Comparison of ENCODE assay signal across 26 cellular contexts in the genomic region with DNA sequence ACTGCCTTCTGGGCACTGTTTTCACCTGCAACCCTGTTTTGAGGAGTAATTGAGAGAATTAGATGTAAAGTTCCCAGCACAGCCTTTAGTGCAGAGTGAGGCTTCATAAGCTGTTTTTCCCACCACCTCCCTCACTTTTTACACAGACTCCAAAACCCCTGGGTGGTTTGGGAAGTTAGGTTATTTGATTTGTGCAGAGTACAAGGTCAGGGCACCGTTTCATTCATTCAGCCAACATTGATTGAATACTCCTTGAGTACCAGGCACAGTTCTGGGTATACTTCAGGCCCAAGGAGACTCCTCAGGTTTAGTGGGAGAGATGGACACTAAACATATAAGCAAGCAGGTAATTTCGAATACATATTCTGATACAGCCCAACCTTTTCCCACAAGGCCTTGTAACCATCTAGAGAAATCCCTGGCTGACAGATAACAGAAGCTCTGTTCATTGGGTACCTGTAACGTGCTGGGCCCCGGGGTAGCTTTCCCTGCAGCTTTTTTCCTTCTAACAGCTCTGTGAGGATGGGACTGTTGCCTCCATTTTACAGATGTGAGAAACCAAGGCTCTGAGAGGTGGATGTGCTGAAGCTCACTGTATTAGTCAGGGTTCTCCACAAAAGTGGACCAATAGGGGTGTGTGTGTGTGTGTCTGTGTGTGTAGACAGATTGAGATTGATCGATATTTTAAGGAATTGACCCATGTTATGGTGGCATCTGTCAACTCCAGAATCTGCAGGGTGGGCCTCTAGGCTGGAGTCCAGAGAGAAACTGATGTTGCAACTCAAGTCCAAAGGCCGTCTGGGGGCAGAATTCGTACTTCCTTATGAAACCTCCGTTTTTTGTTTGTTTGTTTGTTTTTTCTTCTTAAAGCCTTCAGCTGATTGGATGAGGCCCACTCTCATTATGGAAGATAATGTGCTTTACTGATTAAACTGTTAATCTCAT.
A peak's percentile ranks its signal among the peaks of the same experiment; 100 is the strongest.
DNase-seq lines count a peak whose midpoint lies in the region; ATAC-seq, FAIRE-seq and TF ChIP-seq lines count a peak whose summit lies in the region.
"Had no signal": no experiment of that assay in that cellular context is flagged by ENCODE, and none has a peak within 500 bp of the region (broad histone marks: within the 10 kb centered on the region; RNA-seq: fewer than 3 reads in every experiment).

No MANE protein-coding gene starts in this region.

- no peaks in the 10 kb centered on the region for H3K9me3 ChIP-seq in HepG2 (ENCODE audit: low read length)

- BruUV-seq in HepG2 (replicated peaks; lab: Mats Ljungman, UMichigan), result no TSS peak
- BruUV-seq in MCF 10A (replicated peaks; lab: Mats Ljungman, UMichigan), result no TSS peak

- H3K36me3 Mint-ChIP-seq in WTC11 (no peaks in the 10 kb centered on the region), MCF 10A (ENCODE audit: insufficient read depth, unreplicated experiment) (no peaks in the 10 kb centered on the region)
- H3K36me3 Mint-ChIP-seq in stimulated activated naive B cell treated with anti-CD40 and anti-IgM and Interleukin-4, amounts not matched to agents 10 μg/mL and 1 μg/mL and 100 μg/mL, for 72 hours, result peaks cover 46 to 81% of the 10 kb centered on the region in 2 donors
- peaks cover 3% of the 10 kb centered on the region for H3K36me3 Mint-ChIP-seq in activated CD8-positive, alpha-beta T cell treated with anti-CD3 and anti-CD28 coated beads for 36 hours (ENCODE audit: low read depth)

- no peak for TF ChIP-seq POLR2A in HepG2 (IDR thresholded peaks at IDR 0.05; ENCODE audit: insufficient read depth in 1 of 2, low read depth in 2 of 2, low read length in 2 of 2)

- intact Hi-C loops in HepG2 (cut with micrococcal nuclease; ENCODE audit: unreplicated experiment) (no loop called here), MCF 10A (cut with micrococcal nuclease) (no loop called here)
- intact Hi-C loops in activated CD8-positive, alpha-beta T cell treated with anti-CD3 and anti-CD28 coated beads for 36 hours (cut with micrococcal nuclease), result no loop called here

- CTCF ChIA-PET in WTC11 (lab: Charles Lee), result interaction anchor here (0.9 to 1.4 kb wide), 2 partner anchors 17 to 116 kb away, joined by 3 read pairs; no protein-coding TSS in a partner anchor
- CTCF ChIA-PET in HepG2 (lab: Yijun Ruan, JAX; ENCODE audit: low intra/inter-chr PET ratio, low total read pairs), result interaction anchor here (1.1 kb wide), 1 partner anchor 116 kb away, joined by 3 read pairs; no protein-coding TSS in a partner anchor
- CTCF ChIA-PET in activated CD8-positive, alpha-beta T cell treated with anti-CD3 and anti-CD28 coated beads for 36 hours (lab: Charles Lee), result no interaction called here
- CTCF ChIA-PET in MCF 10A (lab: Yijun Ruan, JAX), result no interaction called here

- no peaks in the 10 kb centered on the region for H3K79me2 ChIP-seq in HepG2 (ENCODE audit: insufficient read depth, low read length)

- H3K27ac Mint-ChIP-seq in WTC11 (no peak overlapping the region), MCF 10A (ENCODE audit: low read depth, unreplicated experiment) (no peak overlapping the region)
- peak overlapping the region; percentile 48 for H3K27ac Mint-ChIP-seq in stimulated activated naive B cell treated with anti-CD40 and anti-IgM and Interleukin-4, amounts not matched to agents 10 μg/mL and 1 μg/mL and 100 μg/mL, for 72 hours
- H3K27ac Mint-ChIP-seq in activated CD8-positive, alpha-beta T cell treated with anti-CD3 and anti-CD28 coated beads for 36 hours, result no peak overlapping the region
- H3K27ac Mint-ChIP-seq: CD8-positive, alpha-beta T cell had no signal

- no peak overlapping the region for H3K4me3 Mint-ChIP-seq in WTC11
- no peak overlapping the region for H3K4me3 Mint-ChIP-seq in stimulated activated naive B cell treated with anti-CD40 and anti-IgM and Interleukin-4, amounts not matched to agents 10 μg/mL and 1 μg/mL and 100 μg/mL, for 72 hours
- H3K4me3 Mint-ChIP-seq in activated CD8-positive, alpha-beta T cell treated with anti-CD3 and anti-CD28 coated beads for 36 hours, result no peak overlapping the region
- no peak overlapping the region for H3K4me3 Mint-ChIP-seq in MCF 10A (ENCODE audit: unreplicated experiment)
- H3K4me3 Mint-ChIP-seq: CD8-positive, alpha-beta T cell had no signal

- DNase-seq in NCI-H82 (lab: John Stamatoyannopoulos, UW), result peak; percentile 50
- DNase-seq in NCI-H82 treated with DMSO at 0.1 percent for 48 hours (lab: John Stamatoyannopoulos, UW; ENCODE audit: unreplicated experiment), result no peak
- DNase-seq in WTC11 (ENCODE audit: low spot score), result no peak
- DNase-seq in HepG2 (ENCODE audit: low spot score), result peak; percentile 96
- no peak for DNase-seq in stimulated activated naive B cell treated with anti-CD40 and anti-IgM and Interleukin-4, amounts not matched to agents 10 μg/mL and 1 μg/mL and 100 μg/mL, for 72 hours
- DNase-seq in activated CD8-positive, alpha-beta T cell treated with anti-CD3 and anti-CD28 coated beads for 36 hours, result no peak
- DNase-seq in MCF 10A (ENCODE audit: unreplicated experiment), result no peak
- DNase-seq: 8988T; AML-193; C1 segment of cervical spinal cord; CD8-positive, alpha-beta T cell; MM.1S; NCI-H1048; NCI-H1417 treated with DMSO at 0.1 percent for 48 hours; NCI-H187; NCI-H2227 treated with DMSO at 0.1 percent for 48 hours; NCI-H510A; NK-92 treated with Interleukin-12 subunit alpha and Interleukin-12 subunit beta, amount 100 ng/mL, for 24 hours; OCI-M1; SHP77 had no signal

- H3K4me1 Mint-ChIP-seq in WTC11 (peaks cover 31% of the 10 kb centered on the region), MCF 10A (ENCODE audit: insufficient read depth, unreplicated experiment) (peaks cover 6% of the 10 kb centered on the region)
- H3K4me1 Mint-ChIP-seq in stimulated activated naive B cell treated with anti-CD40 and anti-IgM and Interleukin-4, amounts not matched to agents 10 μg/mL and 1 μg/mL and 100 μg/mL, for 72 hours, result peaks cover 13 to 16% of the 10 kb centered on the region in 2 donors
- H3K4me1 Mint-ChIP-seq in activated CD8-positive, alpha-beta T cell treated with anti-CD3 and anti-CD28 coated beads for 36 hours (ENCODE audit: low read depth), result no peaks in the 10 kb centered on the region

- FAIRE-seq in HepG2 (lab: Jason Lieb, UNC), result no peak
- FAIRE-seq: G401.6, GM19239, H54, K562 had no signal

- H3K4me1 ChIP-seq in HepG2 (ENCODE audit: insufficient read depth, low read length), result peaks cover 74% of the 10 kb centered on the region

- H3K4me2 ChIP-seq in HepG2 (ENCODE audit: low read depth, low read length), result peak overlapping the region; percentile 91

- no peaks in the 10 kb centered on the region for H3K36me3 ChIP-seq in HepG2 (replicated peaks in 1 of 2; ENCODE audit: control insufficient read depth in 1 of 2, insufficient read depth in 2 of 2, low read length in 2 of 2)

- TF ChIP-seq EP300 in HepG2 (IDR thresholded peaks at IDR 0.05; ENCODE audit: low read depth in 2 of 2, low read length in 2 of 2), result peak; percentile 95 to 96
- peak; percentile 85 for TF ChIP-seq EP300 in HepG2 (CRISPR knock-in tag; IDR thresholded peaks at IDR 0.05; ENCODE audit: borderline replicate concordance)

- peak overlapping the region; percentile 98 for H3K27ac ChIP-seq in HepG2 (ENCODE audit: extremely low read length, insufficient read depth, low read length)
- H3K27ac ChIP-seq: SK-N-MC had no signal

- TF ChIP-seq CTCF in WTC11 (IDR thresholded peaks at IDR 0.05), result no peak
- TF ChIP-seq CTCF in HepG2 (CRISPR knock-in tag; IDR thresholded peaks at IDR 0.05), result peak; percentile 20; the same call in 1 of the 2 replicates
- TF ChIP-seq CTCF in activated CD8-positive, alpha-beta T cell treated with anti-CD3 and anti-CD28 coated beads for 36 hours (IDR thresholded peaks at IDR 0.05), result no peak
- TF ChIP-seq CTCF in MCF 10A (IDR thresholded peaks at IDR 0.05; ENCODE audit: unreplicated experiment), result no peak

- no peaks in the 10 kb centered on the region for H4K20me1 ChIP-seq in HepG2 (ENCODE audit: insufficient read depth, low read length)

- H3K27me3 Mint-ChIP-seq in WTC11 (ENCODE audit: low read depth), result no peaks in the 10 kb centered on the region
- H3K27me3 Mint-ChIP-seq in stimulated activated naive B cell treated with anti-CD40 and anti-IgM and Interleukin-4, amounts not matched to agents 10 μg/mL and 1 μg/mL and 100 μg/mL, for 72 hours, result no peaks in the 10 kb centered on the region
- H3K27me3 Mint-ChIP-seq in activated CD8-positive, alpha-beta T cell treated with anti-CD3 and anti-CD28 coated beads for 36 hours, result no peaks in the 10 kb centered on the region
- no peaks in the 10 kb centered on the region for H3K27me3 Mint-ChIP-seq in MCF 10A (ENCODE audit: insufficient read depth, unreplicated experiment)

- no peak for TF ChIP-seq RAD21 in HepG2 (CRISPR knock-in tag; IDR thresholded peaks at IDR 0.05)

- in situ Hi-C loops in HepG2 (cut with HindIII; ENCODE audit: extremely low pct_ligation_motif_present, low pct_unique_long_range_greater_than_20kb), result loop anchor here (5.0 kb wide), 1 partner anchor 114 kb away; no protein-coding TSS in a partner anchor

- peak overlapping the region; percentile 55 for H2AFZ ChIP-seq in HepG2 (ENCODE audit: low read length)

- no peak for ATAC-seq in WTC11
- ATAC-seq in HepG2, result peak; percentile 74
- ATAC-seq in stimulated activated naive B cell treated with anti-CD40 and anti-IgM and Interleukin-4, amounts not matched to agents 10 μg/mL and 1 μg/mL and 100 μg/mL, for 72 hours (replicated peaks), result no peak
- no peak for ATAC-seq in activated CD8-positive, alpha-beta T cell treated with anti-CD3 and anti-CD28 coated beads for 36 hours
- no peak for ATAC-seq in GM21576 (IDR thresholded peaks at IDR 0.05; ENCODE audit: unreplicated experiment)
- ATAC-seq: CD8-positive, alpha-beta T cell; K562 had no signal

- peak overlapping the region; percentile 87 for H3K9ac ChIP-seq in HepG2 (ENCODE audit: insufficient read depth, low read depth, low read length)

- POLR2A ChIA-PET in WTC11 (lab: Charles Lee), result interaction anchor here (0.6 kb wide), 1 partner anchor 30 kb away, joined by 9 read pairs; no protein-coding TSS in a partner anchor
- POLR2A ChIA-PET in HepG2 (lab: Yijun Ruan, JAX), result interaction anchor here (0.5 to 5.7 kb wide), 26 partner anchors 8 to 932 kb away, joined by 3 to 127 read pairs (median 4); a partner anchor contains a TSS
- POLR2A ChIA-PET in activated CD8-positive, alpha-beta T cell treated with anti-CD3 and anti-CD28 coated beads for 36 hours (lab: Charles Lee), result no interaction called here
- POLR2A ChIA-PET in MCF 10A (lab: Yijun Ruan, JAX), result interaction anchor here (0.6 kb wide), 1 partner anchor 218 kb away, joined by 3 read pairs; no protein-coding TSS in a partner anchor

- H3K9me3 Mint-ChIP-seq in WTC11 (no peaks in the 10 kb centered on the region), MCF 10A (ENCODE audit: unreplicated experiment) (no peaks in the 10 kb centered on the region)
- peaks cover 0 to 3% of the 10 kb centered on the region in 2 donors for H3K9me3 Mint-ChIP-seq in stimulated activated naive B cell treated with anti-CD40 and anti-IgM and Interleukin-4, amounts not matched to agents 10 μg/mL and 1 μg/mL and 100 μg/mL, for 72 hours
- H3K9me3 Mint-ChIP-seq in activated CD8-positive, alpha-beta T cell treated with anti-CD3 and anti-CD28 coated beads for 36 hours, result no peaks in the 10 kb centered on the region
- H3K9me3 Mint-ChIP-seq: CD8-positive, alpha-beta T cell had no signal

- H3K27me3 ChIP-seq in HepG2 (ENCODE audit: control insufficient read depth in 1 of 2, insufficient read depth in 2 of 2, low read length in 2 of 2), result no peaks in the 10 kb centered on the region; a peak in 1 of 5 replicates

- WGBS in HepG2 (ENCODE audit: low lambda C conversion rate), result 2% methylated on average over 8 of the region's 8 CpGs

- H3K4me3 ChIP-seq in HepG2 (replicated peaks in 1 of 3; ENCODE audit: insufficient read depth in 1 of 3, low read depth in 2 of 3, low read length in 3 of 3), result peak overlapping the region; percentile 45 to 67 (median 47)
- H3K4me3 ChIP-seq: K562, SK-N-MC had no signal

Comparison
In these comparisons a context has a peak if more than half of its experiments do, and no peak if none do; other contexts are left out.
1. DNase-seq: peak in NCI-H82 (single experiment) and HepG2 (single experiment); none in NCI-H82 treated with DMSO at 0.1 percent for 48 hours (single experiment), WTC11 (single experiment), stimulated activated naive B cell treated with anti-CD40 and anti-IgM and Interleukin-4, amounts not matched to agents 10 μg/mL and 1 μg/mL and 100 μg/mL, for 72 hours (single experiment), activated CD8-positive, alpha-beta T cell treated with anti-CD3 and anti-CD28 coated beads for 36 hours (single experiment) and MCF 10A (single experiment).
2. CTCF ChIA-PET loops: an anchor here in WTC11 (0.9 to 1.4 kb wide) and HepG2 (1.1 kb wide); none called in activated CD8-positive, alpha-beta T cell treated with anti-CD3 and anti-CD28 coated beads for 36 hours and MCF 10A.